ENCODE assay signal across 22 cellular contexts in genomic region chr2:2587364-2587763, GRCh38.
"Had no signal": no experiment of that assay in that cellular context is flagged by ENCODE, and none has a peak within 500 bp of the region (broad histone marks: within the 10 kb centered on the region; RNA-seq: fewer than 3 reads in every experiment).

No MANE protein-coding gene starts in this region.

- H3K9me3 Mint-ChIP-seq: activated T-helper 2 cell treated with anti-CD3 and anti-CD28 coated beads, Interferon-gamma antibody, Interleukin-2, Interleukin-4, amounts not matched to agents 10 μg/mL and 5 μg/mL and 100 μg/mL, durations not matched to agents 14 hours and 24 hours and 36 hours; natural killer cell treated with Interleukin-12 subunit alpha and Interleukin-12 subunit beta and Interleukin-15 and Interleukin-18, amount 100 ng/mL, for 72 hours had no signal

- H3K36me3 Mint-ChIP-seq: activated naive CD8-positive, alpha-beta T cell; natural killer cell treated with Interleukin-12 subunit alpha and Interleukin-12 subunit beta and Interleukin-15 and Interleukin-18, amount 100 ng/mL, for 72 hours; WTC11 had no signal

- H3K27ac Mint-ChIP-seq: activated naive CD8-positive, alpha-beta T cell; activated T-helper 2 cell treated with anti-CD3 and anti-CD28 coated beads, Interferon-gamma antibody, Interleukin-2, Interleukin-4, amounts not matched to agents 10 μg/mL and 5 μg/mL and 100 μg/mL, durations not matched to agents 14 hours and 24 hours and 36 hours; natural killer cell treated with Interleukin-12 subunit alpha and Interleukin-12 subunit beta and Interleukin-15 and Interleukin-18, amount 100 ng/mL, for 72 hours; WTC11 had no signal

- ATAC-seq: activated T-cell treated with anti-CD3 and anti-CD28 coated beads, Interleukin-2, amount 50 U/mL, for 4 hours; heart left ventricle; left ventricle myocardium superior; natural killer cell treated with Interleukin-12 subunit alpha and Interleukin-12 subunit beta and Interleukin-15 and Interleukin-18, amount 100 ng/mL, for 72 hours; WTC11 had no signal

- H3K36me3 ChIP-seq: heart left ventricle, neutrophil, ovary, prostate gland, right atrium auricular region, spleen, upper lobe of left lung had no signal

- H3K27me3 Mint-ChIP-seq: activated naive CD8-positive, alpha-beta T cell; natural killer cell treated with Interleukin-12 subunit alpha and Interleukin-12 subunit beta and Interleukin-15 and Interleukin-18, amount 100 ng/mL, for 72 hours had no signal

- H3K27ac ChIP-seq: coronary artery, epithelial cell of prostate, heart left ventricle, neutrophil, ovary, prostate gland, right atrium auricular region, spleen, upper lobe of left lung had no signal

- H3K4me3 ChIP-seq: coronary artery, heart left ventricle, ovary, prostate gland, right atrium auricular region, spleen, upper lobe of left lung had no signal

- H3K4me1 ChIP-seq: heart left ventricle, prostate gland, right atrium auricular region, spleen, upper lobe of left lung had no signal

- DNase-seq: activated CD4-positive, alpha-beta T cell treated with anti-CD3 and anti-CD28 coated beads, Interleukin-2, amount 50 U/mL, for 48 hours; activated CD8-positive, alpha-beta memory T cell treated with anti-CD3 and anti-CD28 coated beads, Interleukin-2, amount 50 U/mL, for 48 hours; activated naive CD4-positive, alpha-beta T cell; activated T-cell treated with anti-CD3 and anti-CD28 coated beads, Interleukin-2, amount 50 U/mL, for 4 hours; heart left ventricle; left ventricle myocardium superior; mammary epithelial cell; midbrain; ovary; spleen; stimulated activated CD4-positive, alpha-beta T cell treated with anti-CD3 and anti-CD28 coated beads, Interleukin-4, amount 100 ng/mL, for 1 hour; stimulated activated naive CD4-positive, alpha-beta T cell treated with Interleukin-2 at 50 U/mL for 16 hours; upper lobe of left lung had no signal

- H3K4me3 Mint-ChIP-seq: activated naive CD8-positive, alpha-beta T cell; activated T-cell treated with anti-CD3 and anti-CD28 coated beads, Interleukin-2, amount 50 U/mL, for 4 hours; natural killer cell treated with Interleukin-12 subunit alpha and Interleukin-12 subunit beta and Interleukin-15 and Interleukin-18, amount 100 ng/mL, for 72 hours; WTC11 had no signal

- H3K27me3 ChIP-seq: neutrophil, ovary, right atrium auricular region, upper lobe of left lung had no signal

- H3K9me3 ChIP-seq: neutrophil, ovary, prostate gland, right atrium auricular region, upper lobe of left lung had no signal
